8 cellular contexts compared by ENCODE assay signal in genomic region chr4:81471361-81472248, GRCh38. TPM values are rescaled to one million over a fixed set of nuclear protein-coding genes. Genes with fewer than 3 reads are reported as not detected.
DNase-seq lines count a peak whose midpoint lies in the region; ATAC-seq and TF ChIP-seq lines count a peak whose summit lies in the region.

Gene RASGEF1B, minus strand, starts transcription at chr4:81471907. Its CDS starts 12,399 bp downstream, at chr4:81459508.

- no peaks in the 10 kb centered on the region for H3K36me3 ChIP-seq in BE2C
- H3K36me3 ChIP-seq in right lobe of liver: no peaks in the 10 kb centered on the region

- ATAC-seq in GM19372 (IDR thresholded peaks at IDR 0.05; ENCODE audit: low read depth, unreplicated experiment): peak; percentile 92
- ATAC-seq in HG03469 (IDR thresholded peaks at IDR 0.05; ENCODE audit: unreplicated experiment): peak; percentile 95
- peak; percentile 81 to 95 (median 91) for ATAC-seq in right lobe of liver

- H3K27ac ChIP-seq in dorsolateral prefrontal cortex (peak within 1 kb of the TSS; percentile 49 to 97 (median 93)), right lobe of liver (peak within 1 kb of the TSS; percentile 97 to 100 (median 99))

- H3K4me3 ChIP-seq in BE2C (ENCODE audit: low read depth, low read length): peak within 1 kb of the TSS; percentile 67
- H3K4me3 ChIP-seq in dorsolateral prefrontal cortex: peak within 1 kb of the TSS; percentile 60 to 98 (median 90)
- H3K4me3 ChIP-seq in right lobe of liver: peak within 1 kb of the TSS; percentile 81 to 90 (median 87)

- H3K4me1 ChIP-seq in BE2C (no peaks in the 10 kb centered on the region), right lobe of liver (peaks cover 0 to 43% (median 17%) of the 10 kb centered on the region in 4 donors)

- H3K27me3 ChIP-seq in BE2C: peaks cover 38% of the 10 kb centered on the region
- no peaks in the 10 kb centered on the region for H3K27me3 ChIP-seq in dorsolateral prefrontal cortex
- H3K27me3 ChIP-seq in right lobe of liver: no peaks in the 10 kb centered on the region

- peak; percentile 85 for DNase-seq in BE2C
- DNase-seq in NCI-H748 treated with DMSO at 0.1 percent for 48 hours (lab: John Stamatoyannopoulos, UW): peak; percentile 73
- peak; percentile 93 for DNase-seq in activated CD4-positive, alpha-beta T cell treated with anti-CD3 and anti-CD28 coated beads, Interleukin-2, amount 50 U/mL, for 48 hours
- DNase-seq in dorsolateral prefrontal cortex: peak; percentile 57 to 97 (median 91)
- peak; percentile 96 to 97 (median 97) for DNase-seq in right lobe of liver
- peak; percentile 96 for DNase-seq in stimulated activated CD4-positive, alpha-beta T cell treated with anti-CD3 and anti-CD28 coated beads, Interleukin-4, amount 100 ng/mL, for 24 hours

- H3K9me3 ChIP-seq in BE2C: no peaks in the 10 kb centered on the region
- H3K9me3 ChIP-seq in right lobe of liver: no peaks in the 10 kb centered on the region

- no peak for TF ChIP-seq CTCF in BE2C (IDR thresholded peaks at IDR 0.05; ENCODE audit: low read depth, low read length)
- peak in 16 of 56 donors; percentile 3 to 45 (median 20) for TF ChIP-seq CTCF in dorsolateral prefrontal cortex (IDR thresholded peaks at IDR 0.05 in 54 of 56, conservative IDR thresholded peaks at IDR 0.05 in 2 of 56; ENCODE audit: low read depth in 1 of 56, partially characterized antibody in 56 of 56)
- no peak for TF ChIP-seq CTCF in right lobe of liver (IDR thresholded peaks at IDR 0.05)

- TF ChIP-seq POLR2A in right lobe of liver (IDR thresholded peaks at IDR 0.05): peak; percentile 99

- intact Hi-C loops in dorsolateral prefrontal cortex (cut with DNase I) (loop anchor here (2.0 to 10.0 kb wide), 9 partner anchors 53 to 813 kb away; no protein-coding TSS in a partner anchor), right lobe of liver (cut with DNase I) (loop anchor here in 1 of 2 donors (10.0 kb wide), 1 partner anchor 373 kb away; no protein-coding TSS in a partner anchor)

- 0% methylated on average over 3 of the region's 87 CpGs for WGBS in right lobe of liver (ENCODE audit: insufficient coverage, low coverage, low lambda C conversion rate, missing lambda C conversion rate)

RNA-seq across cellular contexts. Expression of gene RASGEF1B, which starts in this region (rescaled TPM):
- not detected for polyA plus RNA-seq in BE2C (2012; ENCODE audit: insufficient read depth, insufficient read length, low read depth)
- total RNA-seq in dorsolateral prefrontal cortex: 10 to 100 TPM in 118 of 120 experiments, 1 to 10 TPM in 2; 8.3 to 27.8 (median 17.8) TPM
- 10 to 100 TPM; 22.9 to 51.9 (median 25.8) TPM for total RNA-seq in right lobe of liver

Comparison
In these comparisons a context has a peak if more than half of its experiments do, and no peak if none do; other contexts are left out.
1. Peak in every context shown above with its lines: DNase-seq, ATAC-seq, H3K4me3 ChIP-seq and H3K27ac ChIP-seq.